1 cellular context compared by ENCODE assay signal in the genomic region with DNA sequence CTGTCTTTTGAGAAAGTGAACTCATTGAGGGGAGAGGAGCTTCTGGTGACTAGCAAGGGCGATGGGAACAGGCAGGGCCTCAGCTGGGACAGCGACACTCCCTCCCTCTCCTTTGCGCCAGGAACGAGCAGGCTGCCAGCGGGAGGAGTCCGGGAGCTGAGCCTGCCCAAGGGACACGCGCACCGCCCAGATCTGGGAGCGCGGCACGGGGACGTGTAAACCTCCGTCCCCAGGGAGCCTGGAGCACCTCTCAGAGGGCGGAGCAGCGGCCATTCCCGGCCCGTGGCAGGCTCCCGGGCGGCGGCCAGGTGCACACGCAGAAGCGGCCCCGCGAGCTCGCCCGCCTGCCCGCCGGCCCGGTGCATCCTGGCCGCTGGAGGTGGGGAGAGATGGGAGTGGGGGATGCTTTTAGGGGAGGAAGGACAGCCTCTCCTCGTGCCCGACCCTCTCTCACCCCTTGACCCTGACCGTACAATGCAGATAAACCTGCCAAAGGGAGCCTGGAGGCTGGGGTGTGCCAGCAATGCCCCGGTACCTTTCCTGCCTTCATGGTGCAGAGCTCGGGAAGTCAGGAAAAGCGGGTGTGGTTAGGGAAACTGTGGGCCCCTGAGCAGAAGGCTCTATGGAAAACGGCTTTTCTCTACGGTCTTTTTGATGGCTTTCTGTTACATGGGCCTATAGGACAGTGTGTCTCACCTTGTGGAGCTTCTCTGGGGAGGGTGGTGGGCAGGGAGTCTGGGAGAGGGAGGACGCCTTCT.
TF ChIP-seq lines count a peak whose summit lies in the region.

No MANE protein-coding gene starts in this region.

TF ChIP-seq in HEK293, 187 proteins besides CTCF, POLR2A, EP300 and RAD21 (continued from another document):
- TF ChIP-seq ZIC2 (tag by site-specific recombination; IDR thresholded peaks at IDR 0.05) (no peak), ZFP37 (tag by site-specific recombination; IDR thresholded peaks at IDR 0.05) (no peak), PRDM1 (tag by site-specific recombination; IDR thresholded peaks at IDR 0.05) (no peak), ZNF366 (tag by site-specific recombination; conservative IDR thresholded peaks at IDR 0.05) (no peak), ZNF2 (tag by site-specific recombination; IDR thresholded peaks at IDR 0.05) (no peak), SP2 (tag by site-specific recombination; IDR thresholded peaks at IDR 0.05) (peak; percentile 49), YY1 (tag by site-specific recombination; IDR thresholded peaks at IDR 0.05) (no peak), ZNF585B (tag by site-specific recombination; IDR thresholded peaks at IDR 0.05) (no peak), ZNF529 (tag by site-specific recombination; IDR thresholded peaks at IDR 0.05; ENCODE audit: insufficient replicate concordance) (no peak), ZNF18 (tag by site-specific recombination; IDR thresholded peaks at IDR 0.05) (no peak), ZNF341 (tag by site-specific recombination; IDR thresholded peaks at IDR 0.05; ENCODE audit: low read depth) (peak; percentile 83), ZNF292 (tag by site-specific recombination; IDR thresholded peaks at IDR 0.05; ENCODE audit: borderline replicate concordance, low read depth) (no peak), ZFP69B (tag by site-specific recombination; IDR thresholded peaks at IDR 0.05) (peak; percentile 73; the same call in 1 of the 2 replicates), ZNF785 (tag by site-specific recombination; IDR thresholded peaks at IDR 0.05) (no peak), ZNF514 (tag by site-specific recombination; IDR thresholded peaks at IDR 0.05) (no peak), ZSCAN30 (tag by site-specific recombination; IDR thresholded peaks at IDR 0.05) (peak; percentile 91), HOXD13 (CRISPR knock-in tag; IDR thresholded peaks at IDR 0.05; ENCODE audit: borderline replicate concordance) (no peak), ZBTB17 (tag by site-specific recombination; IDR thresholded peaks at IDR 0.05) (no peak), BCL11A (tag by site-specific recombination; IDR thresholded peaks at IDR 0.05; ENCODE audit: low read depth) (no peak), ZNF155 (tag by site-specific recombination; IDR thresholded peaks at IDR 0.05) (no peak), ZNF23 (tag by site-specific recombination; IDR thresholded peaks at IDR 0.05; ENCODE audit: borderline replicate concordance) (no peak), ZNF248 (tag by site-specific recombination; IDR thresholded peaks at IDR 0.05) (no peak), ZNF140 (tag by site-specific recombination; IDR thresholded peaks at IDR 0.05) (no peak), ZBTB20 (tag by site-specific recombination; IDR thresholded peaks at IDR 0.05) (peak; percentile 93), ZFP3 (tag by site-specific recombination; IDR thresholded peaks at IDR 0.05; ENCODE audit: low read depth) (no peak)
- TF ChIP-seq, protein P1, sequence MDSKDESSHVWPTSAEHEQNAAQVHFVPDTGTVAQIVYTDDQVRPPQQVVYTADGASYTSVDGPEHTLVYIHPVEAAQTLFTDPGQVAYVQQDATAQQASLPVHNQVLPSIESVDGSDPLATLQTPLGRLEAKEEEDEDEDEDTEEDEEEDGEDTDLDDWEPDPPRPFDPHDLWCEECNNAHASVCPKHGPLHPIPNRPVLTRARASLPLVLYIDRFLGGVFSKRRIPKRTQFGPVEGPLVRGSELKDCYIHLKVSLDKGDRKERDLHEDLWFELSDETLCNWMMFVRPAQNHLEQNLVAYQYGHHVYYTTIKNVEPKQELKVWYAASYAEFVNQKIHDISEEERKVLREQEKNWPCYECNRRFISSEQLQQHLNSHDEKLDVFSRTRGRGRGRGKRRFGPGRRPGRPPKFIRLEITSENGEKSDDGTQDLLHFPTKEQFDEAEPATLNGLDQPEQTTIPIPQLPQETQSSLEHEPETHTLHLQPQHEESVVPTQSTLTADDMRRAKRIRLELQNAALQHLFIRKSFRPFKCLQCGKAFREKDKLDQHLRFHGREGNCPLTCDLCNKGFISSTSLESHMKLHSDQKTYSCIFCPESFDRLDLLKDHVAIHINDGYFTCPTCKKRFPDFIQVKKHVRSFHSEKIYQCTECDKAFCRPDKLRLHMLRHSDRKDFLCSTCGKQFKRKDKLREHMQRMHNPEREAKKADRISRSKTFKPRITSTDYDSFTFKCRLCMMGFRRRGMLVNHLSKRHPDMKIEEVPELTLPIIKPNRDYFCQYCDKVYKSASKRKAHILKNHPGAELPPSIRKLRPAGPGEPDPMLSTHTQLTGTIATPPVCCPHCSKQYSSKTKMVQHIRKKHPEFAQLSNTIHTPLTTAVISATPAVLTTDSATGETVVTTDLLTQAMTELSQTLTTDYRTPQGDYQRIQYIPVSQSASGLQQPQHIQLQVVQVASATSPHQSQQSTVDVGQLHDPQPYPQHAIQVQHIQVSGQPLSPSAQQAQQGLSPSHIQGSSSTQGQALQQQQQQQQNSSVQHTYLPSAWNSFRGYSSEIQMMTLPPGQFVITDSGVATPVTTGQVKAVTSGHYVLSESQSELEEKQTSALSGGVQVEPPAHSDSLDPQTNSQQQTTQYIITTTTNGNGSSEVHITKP (tag by site-specific recombination; IDR thresholded peaks at IDR 0.05): 0 out of 2 replicates have a peak, but pooled peaks have one; percentile 21
- TF ChIP-seq, protein P2, sequence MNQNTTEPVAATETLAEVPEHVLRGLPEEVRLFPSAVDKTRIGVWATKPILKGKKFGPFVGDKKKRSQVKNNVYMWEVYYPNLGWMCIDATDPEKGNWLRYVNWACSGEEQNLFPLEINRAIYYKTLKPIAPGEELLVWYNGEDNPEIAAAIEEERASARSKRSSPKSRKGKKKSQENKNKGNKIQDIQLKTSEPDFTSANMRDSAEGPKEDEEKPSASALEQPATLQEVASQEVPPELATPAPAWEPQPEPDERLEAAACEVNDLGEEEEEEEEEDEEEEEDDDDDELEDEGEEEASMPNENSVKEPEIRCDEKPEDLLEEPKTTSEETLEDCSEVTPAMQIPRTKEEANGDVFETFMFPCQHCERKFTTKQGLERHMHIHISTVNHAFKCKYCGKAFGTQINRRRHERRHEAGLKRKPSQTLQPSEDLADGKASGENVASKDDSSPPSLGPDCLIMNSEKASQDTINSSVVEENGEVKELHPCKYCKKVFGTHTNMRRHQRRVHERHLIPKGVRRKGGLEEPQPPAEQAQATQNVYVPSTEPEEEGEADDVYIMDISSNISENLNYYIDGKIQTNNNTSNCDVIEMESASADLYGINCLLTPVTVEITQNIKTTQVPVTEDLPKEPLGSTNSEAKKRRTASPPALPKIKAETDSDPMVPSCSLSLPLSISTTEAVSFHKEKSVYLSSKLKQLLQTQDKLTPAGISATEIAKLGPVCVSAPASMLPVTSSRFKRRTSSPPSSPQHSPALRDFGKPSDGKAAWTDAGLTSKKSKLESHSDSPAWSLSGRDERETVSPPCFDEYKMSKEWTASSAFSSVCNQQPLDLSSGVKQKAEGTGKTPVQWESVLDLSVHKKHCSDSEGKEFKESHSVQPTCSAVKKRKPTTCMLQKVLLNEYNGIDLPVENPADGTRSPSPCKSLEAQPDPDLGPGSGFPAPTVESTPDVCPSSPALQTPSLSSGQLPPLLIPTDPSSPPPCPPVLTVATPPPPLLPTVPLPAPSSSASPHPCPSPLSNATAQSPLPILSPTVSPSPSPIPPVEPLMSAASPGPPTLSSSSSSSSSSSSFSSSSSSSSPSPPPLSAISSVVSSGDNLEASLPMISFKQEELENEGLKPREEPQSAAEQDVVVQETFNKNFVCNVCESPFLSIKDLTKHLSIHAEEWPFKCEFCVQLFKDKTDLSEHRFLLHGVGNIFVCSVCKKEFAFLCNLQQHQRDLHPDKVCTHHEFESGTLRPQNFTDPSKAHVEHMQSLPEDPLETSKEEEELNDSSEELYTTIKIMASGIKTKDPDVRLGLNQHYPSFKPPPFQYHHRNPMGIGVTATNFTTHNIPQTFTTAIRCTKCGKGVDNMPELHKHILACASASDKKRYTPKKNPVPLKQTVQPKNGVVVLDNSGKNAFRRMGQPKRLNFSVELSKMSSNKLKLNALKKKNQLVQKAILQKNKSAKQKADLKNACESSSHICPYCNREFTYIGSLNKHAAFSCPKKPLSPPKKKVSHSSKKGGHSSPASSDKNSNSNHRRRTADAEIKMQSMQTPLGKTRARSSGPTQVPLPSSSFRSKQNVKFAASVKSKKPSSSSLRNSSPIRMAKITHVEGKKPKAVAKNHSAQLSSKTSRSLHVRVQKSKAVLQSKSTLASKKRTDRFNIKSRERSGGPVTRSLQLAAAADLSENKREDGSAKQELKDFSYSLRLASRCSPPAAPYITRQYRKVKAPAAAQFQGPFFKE (tag by site-specific recombination; IDR thresholded peaks at IDR 0.05; ENCODE audit: borderline replicate concordance): no peak
- TF ChIP-seq, protein P3, sequence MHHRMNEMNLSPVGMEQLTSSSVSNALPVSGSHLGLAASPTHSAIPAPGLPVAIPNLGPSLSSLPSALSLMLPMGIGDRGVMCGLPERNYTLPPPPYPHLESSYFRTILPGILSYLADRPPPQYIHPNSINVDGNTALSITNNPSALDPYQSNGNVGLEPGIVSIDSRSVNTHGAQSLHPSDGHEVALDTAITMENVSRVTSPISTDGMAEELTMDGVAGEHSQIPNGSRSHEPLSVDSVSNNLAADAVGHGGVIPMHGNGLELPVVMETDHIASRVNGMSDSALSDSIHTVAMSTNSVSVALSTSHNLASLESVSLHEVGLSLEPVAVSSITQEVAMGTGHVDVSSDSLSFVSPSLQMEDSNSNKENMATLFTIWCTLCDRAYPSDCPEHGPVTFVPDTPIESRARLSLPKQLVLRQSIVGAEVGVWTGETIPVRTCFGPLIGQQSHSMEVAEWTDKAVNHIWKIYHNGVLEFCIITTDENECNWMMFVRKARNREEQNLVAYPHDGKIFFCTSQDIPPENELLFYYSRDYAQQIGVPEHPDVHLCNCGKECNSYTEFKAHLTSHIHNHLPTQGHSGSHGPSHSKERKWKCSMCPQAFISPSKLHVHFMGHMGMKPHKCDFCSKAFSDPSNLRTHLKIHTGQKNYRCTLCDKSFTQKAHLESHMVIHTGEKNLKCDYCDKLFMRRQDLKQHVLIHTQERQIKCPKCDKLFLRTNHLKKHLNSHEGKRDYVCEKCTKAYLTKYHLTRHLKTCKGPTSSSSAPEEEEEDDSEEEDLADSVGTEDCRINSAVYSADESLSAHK (tag by site-specific recombination; IDR thresholded peaks at IDR 0.05): no peak
- TF ChIP-seq, protein P4, sequence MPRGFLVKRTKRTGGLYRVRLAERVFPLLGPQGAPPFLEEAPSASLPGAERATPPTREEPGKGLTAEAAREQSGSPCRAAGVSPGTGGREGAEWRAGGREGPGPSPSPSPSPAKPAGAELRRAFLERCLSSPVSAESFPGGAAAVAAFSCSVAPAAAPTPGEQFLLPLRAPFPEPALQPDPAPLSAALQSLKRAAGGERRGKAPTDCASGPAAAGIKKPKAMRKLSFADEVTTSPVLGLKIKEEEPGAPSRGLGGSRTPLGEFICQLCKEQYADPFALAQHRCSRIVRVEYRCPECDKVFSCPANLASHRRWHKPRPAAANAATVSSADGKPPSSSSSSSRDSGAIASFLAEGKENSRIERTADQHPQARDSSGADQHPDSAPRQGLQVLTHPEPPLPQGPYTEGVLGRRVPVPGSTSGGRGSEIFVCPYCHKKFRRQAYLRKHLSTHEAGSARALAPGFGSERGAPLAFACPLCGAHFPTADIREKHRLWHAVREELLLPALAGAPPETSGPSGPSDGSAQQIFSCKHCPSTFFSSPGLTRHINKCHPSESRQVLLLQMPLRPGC (tag by site-specific recombination; IDR thresholded peaks at IDR 0.05): no peak
